ENCODE assay signal across 9 cellular contexts in genomic region chr18:76565238-76566173, GRCh38.
DNase-seq lines count a peak whose midpoint lies in the region; TF ChIP-seq lines count a peak whose summit lies in the region.
"Had no signal": no experiment of that assay in that cellular context is flagged by ENCODE, and none has a peak within 500 bp of the region (broad histone marks: within the 10 kb centered on the region; RNA-seq: fewer than 3 reads in every experiment).

No MANE protein-coding gene starts in this region.

- H3K4me1 Mint-ChIP-seq in neural crest cell = peaks cover 21% of the 10 kb centered on the region
- H3K4me1 Mint-ChIP-seq: activated naive CD4-positive, alpha-beta T cell treated with anti-CD3 and anti-CD28 coated beads, Interleukin-2, amount 50 U/mL, for 24 hours had no signal

- no peaks in the 10 kb centered on the region for H3K27me3 Mint-ChIP-seq in neural crest cell (ENCODE audit: low read depth)

- no peaks in the 10 kb centered on the region for H3K36me3 Mint-ChIP-seq in neural crest cell (ENCODE audit: low read depth)
- H3K36me3 Mint-ChIP-seq: activated naive CD4-positive, alpha-beta T cell treated with anti-CD3 and anti-CD28 coated beads, Interleukin-2, amount 50 U/mL, for 24 hours had no signal

- peak overlapping the region; percentile 18 for H3K4me3 ChIP-seq in LNCaP clone FGC (ENCODE audit: low read depth, low read length)

- H3K4me3 Mint-ChIP-seq in neural crest cell = peak overlapping the region; percentile 54
- H3K4me3 Mint-ChIP-seq: activated naive CD4-positive, alpha-beta T cell treated with anti-CD3 and anti-CD28 coated beads, Interleukin-2, amount 50 U/mL, for 24 hours had no signal

- no peak for TF ChIP-seq CTCF in LNCaP clone FGC (IDR thresholded peaks at IDR 0.05; ENCODE audit: control insufficient read depth, extremely low read depth, insufficient read depth)
- TF ChIP-seq CTCF in neural crest cell (conservative IDR thresholded peaks at IDR 0.05) = no peak

- H3K9me3 Mint-ChIP-seq in neural crest cell = peaks cover 3% of the 10 kb centered on the region
- H3K9me3 Mint-ChIP-seq: activated naive CD4-positive, alpha-beta T cell treated with anti-CD3 and anti-CD28 coated beads, Interleukin-2, amount 50 U/mL, for 24 hours had no signal

- H3K27ac Mint-ChIP-seq in neural crest cell (ENCODE audit: unreplicated experiment) = peak overlapping the region; percentile 46
- H3K27ac Mint-ChIP-seq: activated naive CD4-positive, alpha-beta T cell treated with anti-CD3 and anti-CD28 coated beads, Interleukin-2, amount 50 U/mL, for 24 hours had no signal

- DNase-seq in AG20443 (ENCODE audit: low spot score) = peak; percentile 91
- DNase-seq in LNCaP clone FGC (ENCODE audit: low read depth) = peak; percentile 58
- DNase-seq in T1000 (lab: John Stamatoyannopoulos, UW) = peak; percentile 11
- DNase-seq in globus pallidus (ENCODE audit: low spot score) = peak; percentile 20
- peak; percentile 44 for DNase-seq in neural crest cell (ENCODE audit: low read depth, low spot score)
- no peak for DNase-seq in middle frontal gyrus (ENCODE audit: extremely low spot score, low spot score)
- no peak for DNase-seq in NCI-H1417 treated with DMSO at 0.1 percent for 48 hours (lab: John Stamatoyannopoulos, UW)
- no peak for DNase-seq in activated naive CD4-positive, alpha-beta T cell (lab: John Stamatoyannopoulos, UW)

Comparison
In these comparisons a context has a peak if more than half of its experiments do, and no peak if none do; other contexts are left out.
1. DNase-seq: peak in AG20443 (single experiment), LNCaP clone FGC (single experiment), T1000 (single experiment), globus pallidus (single experiment) and neural crest cell (single experiment); none in middle frontal gyrus (single experiment), NCI-H1417 treated with DMSO at 0.1 percent for 48 hours (single experiment) and activated naive CD4-positive, alpha-beta T cell (0 of 4).